In the genomic region with DNA sequence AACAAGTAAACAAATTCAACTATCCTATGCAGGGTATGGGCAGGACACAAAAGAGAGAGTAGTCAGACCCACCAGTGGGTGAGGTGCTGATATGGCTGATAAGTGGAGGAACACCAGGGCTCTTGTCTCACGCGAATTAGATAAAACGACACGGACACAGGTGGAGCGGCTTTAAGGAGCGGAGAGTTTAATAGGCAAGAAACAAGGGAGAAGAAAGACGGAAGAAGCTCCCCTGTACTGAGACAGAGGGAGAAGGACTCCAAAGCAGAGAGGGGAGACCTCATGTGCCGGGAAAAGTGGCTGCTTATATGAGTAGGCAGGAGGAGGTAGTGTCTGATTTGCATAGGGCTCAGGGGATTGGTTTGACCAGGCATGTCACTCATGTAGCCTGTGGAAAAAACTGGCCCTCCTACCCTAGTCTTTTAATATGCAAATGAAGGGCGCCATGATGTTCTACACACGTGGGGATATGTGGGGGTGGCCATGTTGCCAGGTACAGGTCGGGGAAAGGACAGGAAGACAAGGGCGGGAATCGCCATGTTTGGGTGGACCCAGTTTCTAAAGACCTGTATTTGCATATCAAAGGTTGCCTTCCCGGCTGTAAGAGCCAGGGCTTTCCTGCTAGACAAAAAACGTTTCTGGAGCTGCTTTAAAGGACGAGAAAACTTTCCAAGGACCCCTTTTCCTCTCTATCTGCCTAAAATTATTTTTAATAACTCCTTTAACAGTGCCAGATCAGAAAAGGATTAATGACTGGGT, we compare ENCODE assay signal across 8 cellular contexts. TPM values are rescaled to one million over a fixed set of nuclear protein-coding genes. Genes with fewer than 3 reads are reported as not detected.
A peak's percentile ranks its signal among the peaks of the same experiment; 100 is the strongest.
DNase-seq lines count a peak whose midpoint lies in the region; ATAC-seq and TF ChIP-seq lines count a peak whose summit lies in the region.

No MANE protein-coding gene starts in this region.

- H3K27me3 ChIP-seq in vagina = no peaks in the 10 kb centered on the region

- H3K36me3 ChIP-seq in vagina = no peaks in the 10 kb centered on the region

- H3K4me3 ChIP-seq in vagina = peak overlapping the region; percentile 6 to 29

- ATAC-seq in GM21423 (IDR thresholded peaks at IDR 0.05; ENCODE audit: unreplicated experiment) (peak; percentile 84), left ventricle myocardium superior (peak; percentile 92)

- H3K4me1 ChIP-seq in vagina = peaks cover 6% of the 10 kb centered on the region

- no peaks in the 10 kb centered on the region for H3K9me3 ChIP-seq in vagina

- TF ChIP-seq POLR2A in vagina (IDR thresholded peaks at IDR 0.05) = peak in 1 of 2 donors; percentile 19

- intact Hi-C loops in left ventricle myocardium superior (cut with micrococcal nuclease) = no loop called here
- intact Hi-C loops in vagina (cut with DNase I) = no loop called here

- no peak for TF ChIP-seq CTCF in vagina (IDR thresholded peaks at IDR 0.05)

- peak overlapping the region; percentile 17 for H3K27ac ChIP-seq in vagina

- peak; percentile 94 for DNase-seq in COR-L47 (lab: John Stamatoyannopoulos, UW)
- peak; percentile 46 for DNase-seq in HuH-7.5 (ENCODE audit: low spot score)
- DNase-seq in SK-N-DZ (ENCODE audit: low spot score) = peak; percentile 90
- DNase-seq in amniotic epithelial cell (ENCODE audit: low read depth) = peak; percentile 90
- DNase-seq in left ventricle myocardium superior = peak; percentile 46
- DNase-seq in pulmonary artery endothelial cell (ENCODE audit: low read depth, low spot score) = peak; percentile 27
- peak; percentile 87 to 97 for DNase-seq in vagina (ENCODE audit: extremely low spot score in 2 of 2)

RNA-seq across cellular contexts. Expression of a gene that starts 28.8 kb away (rescaled TPM):
- polyA plus RNA-seq in SK-N-DZ (2014; cell fraction: cytosol; rRNA removed) = 0.03 TPM in 1 of 2 replicates, not detected in the other
- polyA plus RNA-seq in SK-N-DZ (2014; cell fraction: nucleus; rRNA removed) = 0.16 TPM in 1 of 2 replicates, not detected in the other
- 0.52 TPM for total RNA-seq in left ventricle myocardium superior
- total RNA-seq in pulmonary artery endothelial cell = not detected in 2 replicates
- not detected for total RNA-seq in vagina

RNA-seq across cellular contexts. Expression of a gene that starts 39.4 kb away (rescaled TPM):
- 1,281 and 1,296 TPM in 2 replicates for polyA plus RNA-seq in SK-N-DZ (2014; cell fraction: cytosol; rRNA removed)
- 564 and 789 TPM in 2 replicates for polyA plus RNA-seq in SK-N-DZ (2014; cell fraction: nucleus; rRNA removed)
- total RNA-seq in left ventricle myocardium superior (267 TPM), pulmonary artery endothelial cell (905 and 1,085 TPM in 2 replicates), vagina (345 TPM)

Comparison
In these comparisons a context has a peak if more than half of its experiments do, and no peak if none do; other contexts are left out.
1. Peak in every context shown above with its lines: DNase-seq, ATAC-seq, H3K4me3 ChIP-seq and H3K27ac ChIP-seq.
2. DNase-seq: peak in every context shown above with its lines; median percentile 94 in COR-L47; 92 in vagina; 90 in SK-N-DZ; 90 in amniotic epithelial cell; 46 in HuH-7.5; 46 in left ventricle myocardium superior; 27 in pulmonary artery endothelial cell.